18 cellular contexts compared by ENCODE assay signal in genomic region chr3:12447075-12447474, GRCh38. TPM values are rescaled to one million over a fixed set of nuclear protein-coding genes. Genes with fewer than 3 reads are reported as not detected.
DNase-seq lines count a peak whose midpoint lies in the region; ATAC-seq and TF ChIP-seq lines count a peak whose summit lies in the region.
"Had no signal": no experiment of that assay in that cellular context is flagged by ENCODE, and none has a peak within 500 bp of the region (broad histone marks: within the 10 kb centered on the region; RNA-seq: fewer than 3 reads in every experiment).

No MANE protein-coding gene starts in this region.

- no peaks in the 10 kb centered on the region for H3K9me3 ChIP-seq in PC-3 (ENCODE audit: low read length)
- H3K9me3 ChIP-seq: BLaER1, HAP-1 had no signal

- H3K36me3 Mint-ChIP-seq in T-helper 2 cell treated with Interferon-gamma antibody and Interleukin-4, amounts not matched to agents 5 μg/mL and 100 μg/mL, for 36 hours (ENCODE audit: low read depth) = no peaks in the 10 kb centered on the region
- no peaks in the 10 kb centered on the region for H3K36me3 Mint-ChIP-seq in WTC11
- no peaks in the 10 kb centered on the region for H3K36me3 Mint-ChIP-seq in neural crest cell (ENCODE audit: low read depth)
- H3K36me3 Mint-ChIP-seq: CD4-positive, CD25-positive, alpha-beta regulatory T cell; CD8-positive, alpha-beta T cell had no signal

- DNase-seq in T-helper 2 cell treated with Interferon-gamma antibody and Interleukin-4, amounts not matched to agents 5 μg/mL and 100 μg/mL, for 36 hours (ENCODE audit: low spot score) = no peak
- no peak for DNase-seq in T-helper 2 cell
- no peak for DNase-seq in PC-3
- DNase-seq in WTC11 (ENCODE audit: low spot score) = no peak
- DNase-seq in neural crest cell (ENCODE audit: low read depth, low spot score) = no peak
- no peak for DNase-seq in substantia nigra (lab: John Stamatoyannopoulos, UW)
- no peak for DNase-seq in T-helper 1 cell
- no peak for DNase-seq in LoVo (ENCODE audit: low spot score)
- DNase-seq: CD4-positive, CD25-positive, alpha-beta regulatory T cell; CD8-positive, alpha-beta T cell; DMS53; DMS79 treated with DMSO at 0.1 percent for 48 hours; GOT3 had no signal

- intact Hi-C loops in PC-3 (cut with micrococcal nuclease) = no loop called here

- H3K4me1 ChIP-seq in PC-3 (ENCODE audit: insufficient read depth, low read length) = peaks cover 51% of the 10 kb centered on the region
- H3K4me1 ChIP-seq: BLaER1, HAP-1 had no signal

- H3K27me3 ChIP-seq in PC-3 (ENCODE audit: low read length) = no peaks in the 10 kb centered on the region
- H3K27me3 ChIP-seq: BLaER1 had no signal

- TF ChIP-seq CTCF in PC-3 (conservative IDR thresholded peaks at IDR 0.05; ENCODE audit: low read depth, low read length) = no peak
- TF ChIP-seq CTCF in WTC11 (IDR thresholded peaks at IDR 0.05) = no peak
- no peak for TF ChIP-seq CTCF in neural crest cell (conservative IDR thresholded peaks at IDR 0.05)

- no peaks in the 10 kb centered on the region for H3K4me1 Mint-ChIP-seq in T-helper 2 cell treated with Interferon-gamma antibody and Interleukin-4, amounts not matched to agents 5 μg/mL and 100 μg/mL, for 36 hours (ENCODE audit: low read depth)
- H3K4me1 Mint-ChIP-seq in WTC11 (peaks cover 14% of the 10 kb centered on the region), neural crest cell (peaks cover 12% of the 10 kb centered on the region)
- H3K4me1 Mint-ChIP-seq: B cell; CD4-positive, CD25-positive, alpha-beta regulatory T cell had no signal

- H3K36me3 ChIP-seq in PC-3 (ENCODE audit: low read depth, low read length) = no peaks in the 10 kb centered on the region
- H3K36me3 ChIP-seq: BLaER1, HAP-1 had no signal

- H3K9me3 Mint-ChIP-seq in T-helper 2 cell treated with Interferon-gamma antibody and Interleukin-4, amounts not matched to agents 5 μg/mL and 100 μg/mL, for 36 hours = no peaks in the 10 kb centered on the region
- H3K9me3 Mint-ChIP-seq in WTC11 = peaks cover 6% of the 10 kb centered on the region
- no peaks in the 10 kb centered on the region for H3K9me3 Mint-ChIP-seq in neural crest cell
- H3K9me3 Mint-ChIP-seq: CD8-positive, alpha-beta T cell had no signal

- peak overlapping the region; percentile 94 for H3K9ac ChIP-seq in PC-3 (ENCODE audit: low read length)
- H3K9ac ChIP-seq: BLaER1 had no signal

- BruUV-seq in PC-3 (replicated peaks; lab: Mats Ljungman, UMichigan) = no TSS peak

- peaks cover 9% of the 10 kb centered on the region for H3K27me3 Mint-ChIP-seq in T-helper 2 cell treated with Interferon-gamma antibody and Interleukin-4, amounts not matched to agents 5 μg/mL and 100 μg/mL, for 36 hours (ENCODE audit: low read depth)
- H3K27me3 Mint-ChIP-seq in WTC11 (ENCODE audit: low read depth) (peaks cover 3% of the 10 kb centered on the region), neural crest cell (ENCODE audit: low read depth) (peaks cover 34% of the 10 kb centered on the region)

- ATAC-seq in PC-3 = no peak
- no peak for ATAC-seq in WTC11
- ATAC-seq: CD8-positive, alpha-beta T cell had no signal

- H3K27ac ChIP-seq in PC-3 (ENCODE audit: low read length) (peak overlapping the region; percentile 98), substantia nigra (ENCODE audit: low read depth, low read length, poor library complexity, severe bottlenecking) (no peak overlapping the region)
- H3K27ac ChIP-seq: 22Rv1, BLaER1, C4-2B had no signal

- H3K4me3 Mint-ChIP-seq in T-helper 2 cell treated with Interferon-gamma antibody and Interleukin-4, amounts not matched to agents 5 μg/mL and 100 μg/mL, for 36 hours = no peak overlapping the region
- H3K4me3 Mint-ChIP-seq in WTC11 (no peak overlapping the region), neural crest cell (no peak overlapping the region)
- H3K4me3 Mint-ChIP-seq: B cell; CD4-positive, CD25-positive, alpha-beta regulatory T cell; CD8-positive, alpha-beta T cell had no signal

- POLR2A ChIA-PET in PC-3 (lab: Charles Lee; ENCODE audit: unreplicated experiment) (no interaction called here), WTC11 (lab: Charles Lee) (no interaction called here)

- H3K4me3 ChIP-seq in PC-3 (ENCODE audit: low read length) = no peak overlapping the region
- H3K4me3 ChIP-seq: BLaER1, HAP-1 had no signal

- no peak overlapping the region for H2AFZ ChIP-seq in PC-3 (ENCODE audit: low read length)

- H3F3A ChIP-seq in PC-3 (ENCODE audit: low read length, unreplicated experiment) = peaks cover 24% of the 10 kb centered on the region

- no peak overlapping the region for H3K4me2 ChIP-seq in PC-3 (ENCODE audit: low read length)
- H3K4me2 ChIP-seq: BLaER1 had no signal

- peak overlapping the region; percentile 17 for H3K27ac Mint-ChIP-seq in T-helper 2 cell treated with Interferon-gamma antibody and Interleukin-4, amounts not matched to agents 5 μg/mL and 100 μg/mL, for 36 hours
- H3K27ac Mint-ChIP-seq in WTC11 (no peak overlapping the region), neural crest cell (ENCODE audit: unreplicated experiment) (peak overlapping the region; percentile 38)
- H3K27ac Mint-ChIP-seq: B cell; CD8-positive, alpha-beta T cell had no signal

- CTCF ChIA-PET in PC-3 (lab: Charles Lee) = no interaction called here
- CTCF ChIA-PET in WTC11 (lab: Charles Lee) = no interaction called here

- H3K79me2 ChIP-seq in PC-3 (ENCODE audit: low read length) = no peaks in the 10 kb centered on the region

- no peaks in the 10 kb centered on the region for H3K9me2 ChIP-seq in PC-3 (replicated peaks; ENCODE audit: low read length)

- H4K20me1 ChIP-seq in PC-3 (ENCODE audit: low read length) = no peaks in the 10 kb centered on the region
- H4K20me1 ChIP-seq: BLaER1 had no signal

TF ChIP-seq in WTC11, 78 proteins besides CTCF, POLR2A, EP300 and RAD21:
- TF ChIP-seq CBFB (CRISPR knock-in tag; IDR thresholded peaks at IDR 0.05; ENCODE audit: low read depth) (no peak), ZNF121 (CRISPR knock-in tag; IDR thresholded peaks at IDR 0.05) (no peak), FOXJ3 (CRISPR knock-in tag; IDR thresholded peaks at IDR 0.05; ENCODE audit: borderline replicate concordance) (no peak), ZNF512 (CRISPR knock-in tag; IDR thresholded peaks at IDR 0.05; ENCODE audit: borderline replicate concordance) (0 out of 2 replicates have a peak, but pooled peaks have one; percentile 3), PRRX2 (CRISPR knock-in tag; IDR thresholded peaks at IDR 0.05) (no peak), ZNF423 (CRISPR knock-in tag; IDR thresholded peaks at IDR 0.05) (no peak)

RNA-seq across cellular contexts. Expression of gene TSEN2, which starts 37.2 kb away (rescaled TPM):
- total RNA-seq in PC-3 (2014; rRNA removed) (40.2 and 51.0 TPM in 2 replicates), WTC11 (2021) (19.9 to 21.1 TPM (median 20.2 TPM) in 3 replicates), neural crest cell (26.5 and 28.1 TPM in 2 replicates)
